8 cellular contexts compared by ENCODE assay signal in genomic region chr10:124827474-124827873, GRCh38. TPM values are rescaled to one million over a fixed set of nuclear protein-coding genes. Genes with fewer than 3 reads are reported as not detected.
DNase-seq lines count a peak whose midpoint lies in the region; ATAC-seq and FAIRE-seq lines count a peak whose summit lies in the region.

No MANE protein-coding gene starts in this region.

- no peak for ATAC-seq in GM18873 (IDR thresholded peaks at IDR 0.05; ENCODE audit: low FRiP score, unreplicated experiment)
- ATAC-seq in GM18519 (IDR thresholded peaks at IDR 0.05; ENCODE audit: low FRiP score, unreplicated experiment), result no peak
- no peak for ATAC-seq in sciatic nerve

- intact Hi-C loops in sciatic nerve (cut with DNase I), result loop anchor here (10.0 kb wide), 1 partner anchor 1007 kb away; no protein-coding TSS in a partner anchor

- no peak for FAIRE-seq in GM18507 (lab: Jason Lieb, UNC)

- DNase-seq in AG20443 (ENCODE audit: low spot score), result peak; percentile 57
- DNase-seq in GM18507 (ENCODE audit: extremely low spot score, insufficient read length, low read depth), result peak; percentile 15
- peak; percentile 24 for DNase-seq in amniotic epithelial cell (ENCODE audit: low read depth)
- peak; percentile 8 for DNase-seq in kidney tubule cell (ENCODE audit: low spot score)
- DNase-seq in NCI-H2107 treated with DMSO at 0.1 percent for 48 hours (lab: John Stamatoyannopoulos, UW; ENCODE audit: unreplicated experiment), result no peak
- DNase-seq in sciatic nerve (ENCODE audit: low spot score), result no peak

RNA-seq across cellular contexts. Expression of gene ABRAXAS2, which starts 25.9 kb away (rescaled TPM):
- total RNA-seq in sciatic nerve, result 12.7 TPM

RNA-seq across cellular contexts. Expression of gene EEF1AKMT2, which starts 35.8 kb away (rescaled TPM):
- 21.3 TPM for total RNA-seq in sciatic nerve

Comparison
In these comparisons a context has a peak if more than half of its experiments do, and no peak if none do; other contexts are left out.
1. DNase-seq: peak in AG20443 (single experiment), GM18507 (single experiment), amniotic epithelial cell (single experiment) and kidney tubule cell (single experiment); none in NCI-H2107 treated with DMSO at 0.1 percent for 48 hours (single experiment) and sciatic nerve (single experiment).